ENCODE assay signal across 8 cellular contexts in the genomic region with DNA sequence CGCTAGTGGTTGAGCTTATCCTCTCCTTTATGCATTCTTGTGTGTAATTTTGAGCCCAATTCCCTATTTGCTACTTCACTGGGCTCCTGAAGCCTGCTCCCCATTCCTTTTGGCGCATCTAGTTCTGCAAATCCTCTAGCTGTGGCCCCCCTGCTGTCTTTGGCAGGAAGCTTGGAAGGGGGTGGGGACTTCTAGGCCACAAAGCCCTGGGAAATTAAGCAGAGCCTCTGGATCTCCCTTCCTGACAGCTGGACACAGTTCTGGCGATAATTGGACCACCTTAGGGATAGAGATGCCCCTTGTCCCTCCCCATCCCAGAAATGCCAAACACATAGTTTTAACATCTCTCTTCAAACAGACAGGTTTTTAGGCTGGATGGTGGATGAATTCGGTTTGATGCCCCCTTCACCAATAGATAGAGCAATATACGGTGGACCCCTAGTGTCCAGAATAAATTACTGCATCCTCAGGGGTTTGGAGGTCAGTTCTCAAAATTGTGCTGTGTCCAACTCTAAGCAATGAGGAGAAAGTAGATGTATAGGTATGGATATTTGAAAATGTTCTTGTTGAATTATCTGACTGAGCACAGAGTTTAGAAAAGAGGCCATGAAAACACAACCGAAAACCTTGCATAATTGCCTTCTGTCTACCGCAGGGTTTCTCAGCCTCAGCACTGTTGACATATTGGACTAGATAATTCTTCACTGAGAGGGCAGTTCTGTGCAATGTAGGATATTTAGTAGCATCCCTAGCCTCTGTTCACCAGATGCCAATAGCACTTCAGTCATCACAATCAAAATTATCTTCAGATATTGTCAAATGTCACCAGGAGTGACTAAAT.
DNase-seq lines count a peak whose midpoint lies in the region; ATAC-seq, FAIRE-seq and TF ChIP-seq lines count a peak whose summit lies in the region.

No MANE protein-coding gene starts in this region.

- no peak overlapping the region for H3K27ac Mint-ChIP-seq in activated CD8-positive, alpha-beta T cell treated with anti-CD3 and anti-CD28 coated beads, Interleukin-2, amount 10 ng/mL, durations not matched to agents 7 days and 5 days
- no peak overlapping the region for H3K27ac Mint-ChIP-seq in activated CD4-positive, alpha-beta memory T cell treated with anti-CD3 and anti-CD28 coated beads, Interleukin-2, amount 10 ng/mL, durations not matched to agents 7 days and 5 days

- TF ChIP-seq CTCF in GM12864 (IDR thresholded peaks at IDR 0.05; ENCODE audit: low read depth, low read length, missing control alignments): peak; percentile 69
- TF ChIP-seq CTCF in left ventricle myocardium inferior (IDR thresholded peaks at IDR 0.05; ENCODE audit: borderline replicate concordance): peak; percentile 88

- FAIRE-seq in A204.1 (lab: Jason Lieb, UNC): peak; percentile 88

- no peak overlapping the region for H3K4me3 ChIP-seq in GM12864 (ENCODE audit: low read depth, low read length)
- peak overlapping the region; percentile 7 for H3K4me3 ChIP-seq in left ventricle myocardium inferior

- DNase-seq in GM12864 (ENCODE audit: low read depth) (peak; percentile 7), NAMALWA (ENCODE audit: low spot score) (peak; percentile 70), left ventricle myocardium inferior (no peak), renal cortical epithelial cell (ENCODE audit: low read depth) (peak; percentile 28)
- DNase-seq in activated CD8-positive, alpha-beta T cell treated with anti-CD3 and anti-CD28 coated beads, Interleukin-2, amount 10 ng/mL, durations not matched to agents 7 days and 5 days: no peak
- no peak for DNase-seq in activated CD4-positive, alpha-beta memory T cell treated with anti-CD3 and anti-CD28 coated beads, Interleukin-2, amount 10 ng/mL, durations not matched to agents 7 days and 5 days
- no peak for DNase-seq in NK-92 treated with Interleukin-12 subunit alpha and Interleukin-12 subunit beta, amount 100 ng/mL, for 24 hours (lab: John Stamatoyannopoulos, UW)

- POLR2A ChIA-PET in activated CD8-positive, alpha-beta T cell treated with anti-CD3 and anti-CD28 coated beads, Interleukin-2, amount 10 ng/mL, durations not matched to agents 7 days and 5 days (lab: Charles Lee): no interaction called here
- POLR2A ChIA-PET in activated CD4-positive, alpha-beta memory T cell treated with anti-CD3 and anti-CD28 coated beads, Interleukin-2, amount 10 ng/mL, durations not matched to agents 7 days and 5 days (lab: Charles Lee): no interaction called here

- H3K27me3 ChIP-seq in left ventricle myocardium inferior (ENCODE audit: low read depth): no peaks in the 10 kb centered on the region

- H3K4me3 Mint-ChIP-seq in activated CD8-positive, alpha-beta T cell treated with anti-CD3 and anti-CD28 coated beads, Interleukin-2, amount 10 ng/mL, durations not matched to agents 7 days and 5 days: no peak overlapping the region
- H3K4me3 Mint-ChIP-seq in activated CD4-positive, alpha-beta memory T cell treated with anti-CD3 and anti-CD28 coated beads, Interleukin-2, amount 10 ng/mL, durations not matched to agents 7 days and 5 days: no peak overlapping the region

- peaks cover 13% of the 10 kb centered on the region for H3K4me1 ChIP-seq in left ventricle myocardium inferior

- CTCF ChIA-PET in activated CD8-positive, alpha-beta T cell treated with anti-CD3 and anti-CD28 coated beads, Interleukin-2, amount 10 ng/mL, durations not matched to agents 7 days and 5 days (lab: Charles Lee): interaction anchor here (0.8 to 1.5 kb wide), 8 partner anchors 9 to 202 kb away, joined by 3 to 5 read pairs (median 3); no protein-coding TSS in a partner anchor
- CTCF ChIA-PET in activated CD4-positive, alpha-beta memory T cell treated with anti-CD3 and anti-CD28 coated beads, Interleukin-2, amount 10 ng/mL, durations not matched to agents 7 days and 5 days (lab: Charles Lee): interaction anchor here (0.6 to 1.9 kb wide), 3 partner anchors 9 to 675 kb away, joined by 3 to 5 read pairs (median 3); no protein-coding TSS in a partner anchor

- peaks cover 1% of the 10 kb centered on the region for H3K4me1 Mint-ChIP-seq in activated CD8-positive, alpha-beta T cell treated with anti-CD3 and anti-CD28 coated beads, Interleukin-2, amount 10 ng/mL, durations not matched to agents 7 days and 5 days (ENCODE audit: low read depth)
- no peaks in the 10 kb centered on the region for H3K4me1 Mint-ChIP-seq in activated CD4-positive, alpha-beta memory T cell treated with anti-CD3 and anti-CD28 coated beads, Interleukin-2, amount 10 ng/mL, durations not matched to agents 7 days and 5 days

- H3K9me3 Mint-ChIP-seq in activated CD8-positive, alpha-beta T cell treated with anti-CD3 and anti-CD28 coated beads, Interleukin-2, amount 10 ng/mL, durations not matched to agents 7 days and 5 days (ENCODE audit: insufficient read depth): no peaks in the 10 kb centered on the region
- no peaks in the 10 kb centered on the region for H3K9me3 Mint-ChIP-seq in activated CD4-positive, alpha-beta memory T cell treated with anti-CD3 and anti-CD28 coated beads, Interleukin-2, amount 10 ng/mL, durations not matched to agents 7 days and 5 days

- no peak overlapping the region for H3K27ac ChIP-seq in left ventricle myocardium inferior (replicated peaks)

- intact Hi-C loops in left ventricle myocardium inferior (cut with micrococcal nuclease): loop anchor here (10.0 kb wide), 1 partner anchor 200 kb away; no protein-coding TSS in a partner anchor

- peaks cover 27% of the 10 kb centered on the region for H3K27me3 Mint-ChIP-seq in activated CD8-positive, alpha-beta T cell treated with anti-CD3 and anti-CD28 coated beads, Interleukin-2, amount 10 ng/mL, durations not matched to agents 7 days and 5 days (ENCODE audit: low read depth)
- peaks cover 30% of the 10 kb centered on the region for H3K27me3 Mint-ChIP-seq in activated CD4-positive, alpha-beta memory T cell treated with anti-CD3 and anti-CD28 coated beads, Interleukin-2, amount 10 ng/mL, durations not matched to agents 7 days and 5 days

- peak; percentile 68 for ATAC-seq in activated CD8-positive, alpha-beta T cell treated with anti-CD3 and anti-CD28 coated beads, Interleukin-2, amount 10 ng/mL, durations not matched to agents 7 days and 5 days

- no peaks in the 10 kb centered on the region for H3K9me3 ChIP-seq in left ventricle myocardium inferior (replicated peaks)

- no peaks in the 10 kb centered on the region for H3K36me3 ChIP-seq in left ventricle myocardium inferior

- H3K36me3 Mint-ChIP-seq in activated CD8-positive, alpha-beta T cell treated with anti-CD3 and anti-CD28 coated beads, Interleukin-2, amount 10 ng/mL, durations not matched to agents 7 days and 5 days (ENCODE audit: low read depth): no peaks in the 10 kb centered on the region
- no peaks in the 10 kb centered on the region for H3K36me3 Mint-ChIP-seq in activated CD4-positive, alpha-beta memory T cell treated with anti-CD3 and anti-CD28 coated beads, Interleukin-2, amount 10 ng/mL, durations not matched to agents 7 days and 5 days (ENCODE audit: low read depth)

Comparison
In these comparisons a context has a peak if more than half of its experiments do, and no peak if none do; other contexts are left out.
1. DNase-seq: peak in GM12864 (single experiment), NAMALWA (single experiment) and renal cortical epithelial cell (single experiment); none in activated CD8-positive, alpha-beta T cell treated with anti-CD3 and anti-CD28 coated beads, Interleukin-2, amount 10 ng/mL, durations not matched to agents 7 days and 5 days (single experiment), left ventricle myocardium inferior (single experiment), activated CD4-positive, alpha-beta memory T cell treated with anti-CD3 and anti-CD28 coated beads, Interleukin-2, amount 10 ng/mL, durations not matched to agents 7 days and 5 days (single experiment) and NK-92 treated with Interleukin-12 subunit alpha and Interleukin-12 subunit beta, amount 100 ng/mL, for 24 hours (single experiment).